20 cellular contexts compared by ENCODE assay signal in genomic region chr10:5960070-5960972, GRCh38. TPM values are rescaled to one million over a fixed set of nuclear protein-coding genes. Genes with fewer than 3 reads are reported as not detected.
DNase-seq lines count a peak whose midpoint lies in the region; ATAC-seq, FAIRE-seq and TF ChIP-seq lines count a peak whose summit lies in the region.
"Had no signal": no experiment of that assay in that cellular context is flagged by ENCODE, and none has a peak within 500 bp of the region (broad histone marks: within the 10 kb centered on the region; RNA-seq: fewer than 3 reads in every experiment).

No MANE protein-coding gene starts in this region.

- no peak for ATAC-seq in CD8-positive, alpha-beta T cell
- peak; percentile 79 for ATAC-seq in IMR-90 (ENCODE audit: low read depth)
- ATAC-seq in HG03280 (IDR thresholded peaks at IDR 0.05; ENCODE audit: unreplicated experiment), result no peak
- ATAC-seq: activated CD8-positive, alpha-beta T cell treated with anti-CD3 and anti-CD28 coated beads for 36 hours had no signal

- POLR2A ChIA-PET in CD8-positive, alpha-beta T cell (lab: Charles Lee), result no interaction called here
- POLR2A ChIA-PET in IMR-90 (lab: Charles Lee; ENCODE audit: unreplicated experiment) (interaction anchor here (1.0 kb wide), 1 partner anchor 14 kb away, joined by 18 read pairs; no protein-coding TSS in a partner anchor), H1 (lab: Charles Lee; ENCODE audit: partially characterized antibody) (no interaction called here)

- H3K27me3 ChIP-seq in CD8-positive, alpha-beta T cell (ENCODE audit: insufficient read depth, low read length), result no peaks in the 10 kb centered on the region
- H3K27me3 ChIP-seq in IMR-90 (ENCODE audit: control insufficient read depth, insufficient read depth, low read length) (no peaks in the 10 kb centered on the region), H1 (replicated peaks in 1 of 4; ENCODE audit: control insufficient read depth in 3 of 4, extremely low read depth in 1 of 4, insufficient read depth in 3 of 4, low read length in 3 of 4) (0 out of 7 replicates have a peak, but pooled peaks cover 0 to 2% (median 0%) of the 10 kb centered on the region in 4 experiments), tibial nerve (no peaks in the 10 kb centered on the region)
- H3K27me3 ChIP-seq: adrenal gland, BE2C, colonic mucosa had no signal

- no peaks in the 10 kb centered on the region for H3K9me3 Mint-ChIP-seq in CD8-positive, alpha-beta T cell
- H3K9me3 Mint-ChIP-seq: activated CD8-positive, alpha-beta T cell treated with anti-CD3 and anti-CD28 coated beads for 36 hours; immature natural killer cell; mesothelial cell of epicardium had no signal

- H3K23me2 ChIP-seq in H1 (ENCODE audit: low read depth, low read length), result no peaks in the 10 kb centered on the region

- dilution Hi-C loops in IMR-90 (cut with HindIII; ENCODE audit: low sequenced_read_pairs, unreplicated experiment), result no loop called here

- H3K18ac ChIP-seq in IMR-90 (ENCODE audit: low read depth, low read length) (no peak overlapping the region), H1 (ENCODE audit: extremely low read depth, low read length) (no peak overlapping the region)

- peak overlapping the region; percentile 57 for H3K27ac Mint-ChIP-seq in CD8-positive, alpha-beta T cell
- H3K27ac Mint-ChIP-seq: activated CD8-positive, alpha-beta T cell treated with anti-CD3 and anti-CD28 coated beads for 36 hours; immature natural killer cell; mesothelial cell of epicardium had no signal

- H3K56ac ChIP-seq in IMR-90 (ENCODE audit: extremely low read depth, insufficient read depth, low read length) (no peak overlapping the region), H1 (replicated peaks; ENCODE audit: insufficient read length, low read depth, low read length) (no peak overlapping the region)

- H3K36me3 Mint-ChIP-seq in CD8-positive, alpha-beta T cell, result peaks cover 54% of the 10 kb centered on the region
- H3K36me3 Mint-ChIP-seq: mesothelial cell of epicardium had no signal

- no peak overlapping the region for H3K4me2 ChIP-seq in IMR-90 (ENCODE audit: low read depth, low read length)
- no peak overlapping the region for H3K4me2 ChIP-seq in H1 (ENCODE audit: insufficient read depth in 1 of 2, low read depth in 2 of 2, low read length in 2 of 2)

- H3K9me3 ChIP-seq in CD8-positive, alpha-beta T cell (ENCODE audit: low read length), result no peaks in the 10 kb centered on the region
- H3K9me3 ChIP-seq in IMR-90 (ENCODE audit: control insufficient read depth, insufficient read depth, low read length) (no peaks in the 10 kb centered on the region), H1 (ENCODE audit: insufficient read depth in 2 of 2, low read depth in 1 of 2, low read length in 1 of 2) (no peaks in the 10 kb centered on the region), tibial nerve (no peaks in the 10 kb centered on the region)
- H3K9me3 ChIP-seq: adrenal gland, BE2C, colonic mucosa, HAP-1, thoracic aorta had no signal

- no peak overlapping the region for H3K4me3 Mint-ChIP-seq in CD8-positive, alpha-beta T cell
- H3K4me3 Mint-ChIP-seq: activated CD8-positive, alpha-beta T cell treated with anti-CD3 and anti-CD28 coated beads for 36 hours; immature natural killer cell; mesothelial cell of epicardium had no signal

- no peak overlapping the region for H3K4me3 ChIP-seq in CD8-positive, alpha-beta T cell (ENCODE audit: low read depth, low read length)
- H3K4me3 ChIP-seq in IMR-90 (ENCODE audit: insufficient read depth, low read depth, low read length) (no peak overlapping the region), H1 (ENCODE audit: extremely low read depth in 1 of 4, insufficient read depth in 2 of 4, low read depth in 3 of 4, low read length in 4 of 4) (no peak overlapping the region), tibial nerve (no peak overlapping the region)
- H3K4me3 ChIP-seq: adrenal gland, colonic mucosa, HAP-1, thoracic aorta had no signal

- peaks cover 26% of the 10 kb centered on the region for H3K9me1 ChIP-seq in IMR-90 (ENCODE audit: insufficient read depth, low read length)

- H3K4me1 Mint-ChIP-seq in CD8-positive, alpha-beta T cell (ENCODE audit: low read depth), result no peaks in the 10 kb centered on the region
- H3K4me1 Mint-ChIP-seq: immature natural killer cell had no signal

- peak overlapping the region; percentile 44 for H2AK9ac ChIP-seq in IMR-90 (replicated peaks; ENCODE audit: low read depth, low read length, poor library complexity)

- H2BK15ac ChIP-seq in IMR-90 (ENCODE audit: low read depth, low read length) (no peak overlapping the region; the same call in 2 of the 3 replicates), H1 (ENCODE audit: low read length) (no peak overlapping the region)

- H3K23ac ChIP-seq in IMR-90 (ENCODE audit: low read depth, low read length) (no peak overlapping the region), H1 (ENCODE audit: insufficient read length) (no peak overlapping the region)

- TF ChIP-seq POLR2A in IMR-90 (IDR thresholded peaks at IDR 0.05; ENCODE audit: low read depth, low read length), result no peak
- no peak for TF ChIP-seq POLR2A in H1 (IDR thresholded peaks at IDR 0.05; ENCODE audit: control extremely low read depth in 1 of 2, low read depth in 2 of 2, low read length in 2 of 2)
- no peak for TF ChIP-seq POLR2A in tibial nerve (IDR thresholded peaks at IDR 0.05)

- DNase-seq in CD8-positive, alpha-beta T cell, result no peak
- DNase-seq in IMR-90, result peak; percentile 73
- DNase-seq in H1 (ENCODE audit: low read depth in 1 of 2, low spot score in 2 of 2), result no peak
- peak; percentile 59 for DNase-seq in myocyte (ENCODE audit: low read depth)
- DNase-seq in kidney glomerular epithelial cell (lab: John Stamatoyannopoulos, UW), result no peak
- no peak for DNase-seq in KBM-7
- no peak for DNase-seq in tibial nerve (ENCODE audit: low spot score in 2 of 2)
- DNase-seq: activated CD8-positive, alpha-beta T cell treated with anti-CD3 and anti-CD28 coated beads for 36 hours; BE2C; colonic mucosa; immature natural killer cell; NCI-H2107; NCI-H69; stimulated activated CD4-positive, alpha-beta T cell treated with anti-CD3 and anti-CD28 coated beads, Interleukin-2, amount 100 ng/mL, for 48 hours had no signal

- peak overlapping the region; percentile 62 for H3K4ac ChIP-seq in IMR-90 (ENCODE audit: low read depth, low read length)
- no peak overlapping the region for H3K4ac ChIP-seq in H1 (replicated peaks; ENCODE audit: insufficient read length, low read depth, low read length)

- no peak for FAIRE-seq in H1 (lab: Jason Lieb, UNC)
- FAIRE-seq: D721Med had no signal

- WGBS in IMR-90 (ENCODE audit: extremely low coverage in 2 of 2, insufficient read length in 1 of 2), 2 experiments, result 50% methylated on average over 2 of the region's 18 CpGs; no CpG with 5 or more reads in 1 of the 2 experiments
- 94% methylated on average over 18 of the region's 18 CpGs; no CpG with 5 or more reads in 1 of the 2 experiments for WGBS in H1 (ENCODE audit: extremely low coverage in 1 of 2, insufficient coverage in 1 of 2, insufficient read length in 1 of 2, insufficient replicate concordance in 2 of 2, low coverage in 1 of 2, low lambda C conversion rate in 2 of 2, missing lambda C conversion rate in 1 of 2), 2 experiments
- WGBS in tibial nerve, 2 donors, result 74 to 78% methylated on average over 14 to 18 of the region's 18 CpGs

- H4K5ac ChIP-seq in IMR-90 (ENCODE audit: low read depth, low read length) (0 out of 2 replicates have a peak overlapping the region, but pooled peaks have one; percentile 10), H1 (ENCODE audit: insufficient read length, low read depth, low read length) (no peak overlapping the region)

- BruUV-seq in IMR-90 (replicated peaks; lab: Mats Ljungman, UMichigan), result no TSS peak

- TF ChIP-seq RAD21 in IMR-90 (IDR thresholded peaks at IDR 0.05; ENCODE audit: low read length) (no peak), H1 (IDR thresholded peaks at IDR 0.05 in 1 of 2, conservative IDR thresholded peaks at IDR 0.05 in 1 of 2; ENCODE audit: low read depth in 2 of 2, low read length in 2 of 2) (no peak)

- H3K79me2 ChIP-seq in H1 (ENCODE audit: control insufficient read depth in 1 of 2, insufficient read depth in 2 of 2, low read length in 2 of 2), result no peaks in the 10 kb centered on the region

- H2BK120ac ChIP-seq in IMR-90 (ENCODE audit: low read depth, low read length) (peak overlapping the region; percentile 27), H1 (replicated peaks; ENCODE audit: low read depth, low read length) (no peak overlapping the region)

- H2BK20ac ChIP-seq in IMR-90 (ENCODE audit: low read depth, low read length) (peak overlapping the region; percentile 60; the same call in 1 of the 2 replicates), H1 (ENCODE audit: low read length) (no peak overlapping the region)

- no peaks in the 10 kb centered on the region for H3K4me1 ChIP-seq in CD8-positive, alpha-beta T cell (ENCODE audit: insufficient read depth, low read length)
- peaks cover 18% of the 10 kb centered on the region for H3K4me1 ChIP-seq in IMR-90 (ENCODE audit: control insufficient read depth, insufficient read depth, low read length)
- no peaks in the 10 kb centered on the region for H3K4me1 ChIP-seq in H1 (replicated peaks in 1 of 4; ENCODE audit: control insufficient read depth in 3 of 4, insufficient read depth in 4 of 4, low read length in 3 of 4)
- H3K4me1 ChIP-seq in tibial nerve, result no peaks in the 10 kb centered on the region
- H3K4me1 ChIP-seq: adrenal gland, BE2C, HAP-1 had no signal

- H3K14ac ChIP-seq in IMR-90 (replicated peaks; ENCODE audit: low read depth, low read length) (peak overlapping the region; percentile 32; the same call in 1 of the 2 replicates), H1 (ENCODE audit: insufficient read length) (no peak overlapping the region)

- H3K79me1 ChIP-seq in IMR-90 (ENCODE audit: low read depth in 1 of 2, low read length in 2 of 2) (peaks cover 0 to 26% of the 10 kb centered on the region in 2 experiments; a peak in 1 of 4 replicates), H1 (ENCODE audit: low read depth, low read length) (no peaks in the 10 kb centered on the region)

- H2BK5ac ChIP-seq in IMR-90 (ENCODE audit: low read depth, low read length, poor library complexity, severe bottlenecking) (no peak overlapping the region), H1 (ENCODE audit: low read depth, low read length) (no peak overlapping the region)

- TF ChIP-seq EP300 in H1 (IDR thresholded peaks at IDR 0.05; ENCODE audit: borderline replicate concordance in 1 of 2, low read depth in 2 of 2, low read length in 2 of 2), result no peak
- TF ChIP-seq EP300 in tibial nerve (IDR thresholded peaks at IDR 0.05), result no peak

- intact Hi-C loops in CD8-positive, alpha-beta T cell (cut with DNase I, micrococcal nuclease), result no loop called here
- intact Hi-C loops in IMR-90 (cut with micrococcal nuclease), result no loop called here

- H3K9ac ChIP-seq in IMR-90 (ENCODE audit: low read depth, low read length) (no peak overlapping the region), H1 (replicated peaks in 1 of 4; ENCODE audit: extremely low read depth in 1 of 4, low read depth in 3 of 4, low read length in 3 of 4) (no peak overlapping the region)

- in situ Hi-C loops in IMR-90 (cut with MboI; ENCODE audit: low sequenced_read_pairs), result no loop called here
- in situ Hi-C loops in KBM-7 (cut with MboI; ENCODE audit: low pct_unique_long_range_greater_than_20kb, low sequenced_read_pairs), result no loop called here

- CTCF ChIA-PET in CD8-positive, alpha-beta T cell (lab: Charles Lee), result no interaction called here
- CTCF ChIA-PET in IMR-90 (lab: Yijun Ruan, JAX) (no interaction called here), H1 (lab: Charles Lee; ENCODE audit: partially characterized antibody) (interaction anchor here (1.1 to 2.0 kb wide), 2 partner anchors 11 to 76 kb away, joined by 3 to 7 read pairs; no protein-coding TSS in a partner anchor)

- H4K91ac ChIP-seq in IMR-90 (ENCODE audit: insufficient read depth, low read depth, low read length), result peak overlapping the region; percentile 25
- H4K91ac ChIP-seq in H1 (replicated peaks; ENCODE audit: insufficient read length, low read length), result no peak overlapping the region

- H2AK5ac ChIP-seq in IMR-90 (ENCODE audit: low read depth, low read length), result peak overlapping the region; percentile 73
- H2AK5ac ChIP-seq in H1 (ENCODE audit: low read depth, low read length), result no peak overlapping the region

- no peaks in the 10 kb centered on the region for H3K27me3 Mint-ChIP-seq in CD8-positive, alpha-beta T cell (ENCODE audit: low read depth)
- H3K27me3 Mint-ChIP-seq: activated CD8-positive, alpha-beta T cell treated with anti-CD3 and anti-CD28 coated beads for 36 hours had no signal

- H4K20me1 ChIP-seq in IMR-90 (ENCODE audit: insufficient read depth, low read length), result no peaks in the 10 kb centered on the region
- H4K20me1 ChIP-seq in H1 (replicated peaks in 1 of 2; ENCODE audit: control insufficient read depth in 1 of 2, insufficient read depth in 2 of 2, low read length in 2 of 2), result no peaks in the 10 kb centered on the region

- H2AFZ ChIP-seq in IMR-90 (replicated peaks; ENCODE audit: low read length, poor library complexity), result peak overlapping the region; percentile 54
- H2AFZ ChIP-seq in H1 (ENCODE audit: low read length), result no peak overlapping the region

- TF ChIP-seq CTCF in CD8-positive, alpha-beta T cell (IDR thresholded peaks at IDR 0.05), result no peak
- TF ChIP-seq CTCF in IMR-90 (conservative IDR thresholded peaks at IDR 0.05; ENCODE audit: low read depth, low read length) (no peak), H1 (IDR thresholded peaks at IDR 0.05; ENCODE audit: control extremely low read depth in 1 of 3, insufficient read depth in 1 of 3, low read depth in 1 of 3, low read length in 3 of 3) (no peak), tibial nerve (IDR thresholded peaks at IDR 0.05) (no peak)

- H2BK12ac ChIP-seq in H1 (ENCODE audit: low read depth, low read length), result 0 out of 2 replicates have a peak overlapping the region, but pooled peaks have one; percentile 17

- peak overlapping the region in 1 of 2 experiments; percentile 13; a peak in 1 of 4 replicates for H4K8ac ChIP-seq in IMR-90 (ENCODE audit: low read depth in 2 of 2, low read length in 2 of 2)
- H4K8ac ChIP-seq in H1 (ENCODE audit: extremely low read depth, insufficient read depth, low read length), result no peak overlapping the region; the same call in 1 of the 2 replicates

- peaks cover 4% of the 10 kb centered on the region for H3K36me3 ChIP-seq in CD8-positive, alpha-beta T cell (ENCODE audit: insufficient read depth, low read length)
- H3K36me3 ChIP-seq in IMR-90 (ENCODE audit: control insufficient read depth, insufficient read depth, low read length) (peaks cover 5% of the 10 kb centered on the region; the same call in 1 of the 2 replicates), H1 (ENCODE audit: control insufficient read depth in 2 of 4, insufficient read depth in 4 of 4, low read length in 3 of 4) (no peaks in the 10 kb centered on the region), tibial nerve (peaks cover 0 to 9% (median 0%) of the 10 kb centered on the region in 3 donors)
- H3K36me3 ChIP-seq: BE2C, HAP-1, thoracic aorta had no signal

- H3K27ac ChIP-seq in CD8-positive, alpha-beta T cell (ENCODE audit: low read depth, low read length), result no peak overlapping the region
- H3K27ac ChIP-seq in IMR-90 (ENCODE audit: insufficient read depth, low read length) (no peak overlapping the region), H1 (ENCODE audit: low read depth, low read length) (no peak overlapping the region), tibial nerve (no peak overlapping the region)
- H3K27ac ChIP-seq: adrenal gland, colonic mucosa had no signal

RNA-seq across cellular contexts. Expression of gene IL15RA, which starts 17.0 kb away (rescaled TPM):
- 1 to 10 TPM; 4.8 to 5.4 TPM for total RNA-seq in CD8-positive, alpha-beta T cell
- total RNA-seq in IMR-90 (2012; rRNA removed) (1.4 and 2.0 TPM in 2 replicates), myocyte (0.19 and 0.88 TPM in 2 replicates), tibial nerve (10 to 100 TPM in 2 of 4 donors, 1 to 10 TPM in 2; 9.0 to 18.6 (median 12.6) TPM)
- polyA plus RNA-seq in IMR-90 (2012; rRNA removed) (6.4 and 7.6 TPM in 2 replicates), H1 (2011; rRNA removed) (1.4 and 2.5 TPM in 2 replicates)
- polyA plus RNA-seq in IMR-90 (2012; cell fraction: cytosol; rRNA removed), result 5.2 and 9.3 TPM in 2 replicates
- 3.9 and 4.3 TPM in 2 replicates for polyA plus RNA-seq in IMR-90 (2012; cell fraction: nucleus; rRNA removed; ENCODE audit: low replicate concordance)
- total RNA-seq in H1 (2021; fragmentation: NEBNext Ultra II Directional; extraction: Animal tissue kit (Norgen Biotek cat#: 25700)), result 0.98 and 1.3 TPM in 2 replicates
- polyA plus RNA-seq in H1 (2011; cell fraction: cytosol; rRNA removed), result 1.5 TPM
- 2.1 TPM for polyA plus RNA-seq in H1 (2011; cell fraction: nucleus; rRNA removed)
- 0.44 to 1.1 TPM (median 0.83 TPM) in 4 replicates for polyA plus RNA-seq in H1 (2012, experiment 1 of 2)
- 1.2 TPM for polyA plus RNA-seq in H1 (2012, experiment 2 of 2)
- 1.1 TPM for polyA plus RNA-seq in H1 (2013, experiment 1 of 2)
- 0.81 TPM for polyA plus RNA-seq in H1 (2013, experiment 2 of 2)
- polyA minus RNA-seq in H1 (2011; rRNA and poly(A)+ RNA removed), result 0.27 and 1.7 TPM in 2 replicates
- polyA minus RNA-seq in H1 (2011; cell fraction: cytosol; rRNA and poly(A)+ RNA removed), result not detected
- 2.3 TPM for polyA minus RNA-seq in H1 (2011; cell fraction: nucleus; rRNA and poly(A)+ RNA removed)
- polyA plus RNA-seq in myocyte (2012), result 0.35 TPM
- total RNA-seq: mesothelial cell of epicardium had no signal

Comparison
In these comparisons a context has a peak if more than half of its experiments do, and no peak if none do; other contexts are left out.
1. DNase-seq: peak in IMR-90 (single experiment) and myocyte (single experiment); none in CD8-positive, alpha-beta T cell (0 of 7), H1 (0 of 2), kidney glomerular epithelial cell (single experiment), KBM-7 (single experiment) and tibial nerve (0 of 2).